ENCODE assay signal across 19 cellular contexts in the genomic region with DNA sequence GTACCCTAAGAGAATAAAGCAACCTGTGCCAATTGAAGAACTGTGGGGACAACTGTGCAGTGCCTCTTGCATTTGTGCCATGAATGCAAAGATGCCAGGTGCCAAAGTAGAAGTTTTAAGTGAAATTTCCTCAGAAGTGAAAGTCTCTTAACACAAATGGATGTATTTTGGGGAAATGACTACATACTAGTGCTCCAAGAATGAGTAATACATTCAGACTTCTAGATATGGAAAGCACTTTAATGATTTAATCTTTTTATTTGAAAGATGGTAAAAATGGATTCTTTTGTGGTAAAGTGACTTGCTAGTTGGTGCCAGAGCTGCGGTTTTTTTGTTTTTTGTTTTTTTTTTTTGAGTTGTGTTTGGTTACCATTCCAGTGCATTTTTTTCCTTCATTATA. TPM values are rescaled to one million over a fixed set of nuclear protein-coding genes. Genes with fewer than 3 reads are reported as not detected.
DNase-seq lines count a peak whose midpoint lies in the region; ATAC-seq, FAIRE-seq and TF ChIP-seq lines count a peak whose summit lies in the region.
"Had no signal": no experiment of that assay in that cellular context is flagged by ENCODE, and none has a peak within 500 bp of the region (broad histone marks: within the 10 kb centered on the region; RNA-seq: fewer than 3 reads in every experiment).

No MANE protein-coding gene starts in this region.

- no peaks in the 10 kb centered on the region for H3K27me3 ChIP-seq in astrocyte (ENCODE audit: insufficient read depth, low read length)
- H3K27me3 ChIP-seq: BLaER1, heart right ventricle, vagina had no signal

- H3K4me3 ChIP-seq in AG09309 (ENCODE audit: control insufficient read depth, low read depth, low read length) = no peak overlapping the region
- H3K4me3 ChIP-seq in astrocyte (ENCODE audit: insufficient read depth, low read depth, low read length) = no peak overlapping the region
- H3K4me3 ChIP-seq: BLaER1, heart right ventricle, vagina had no signal

- H3K9me3 ChIP-seq in astrocyte (ENCODE audit: insufficient read depth, low read depth, low read length) = no peaks in the 10 kb centered on the region
- H3K9me3 ChIP-seq: BLaER1, heart right ventricle, vagina had no signal

- no peak overlapping the region for H3K9ac ChIP-seq in astrocyte (ENCODE audit: low read length)
- H3K9ac ChIP-seq: BLaER1 had no signal

- peaks cover 23% of the 10 kb centered on the region for H3K79me2 ChIP-seq in astrocyte (ENCODE audit: insufficient read depth, low read length)

- ATAC-seq in GM18909 (IDR thresholded peaks at IDR 0.05; ENCODE audit: poor library complexity, unreplicated experiment) = no peak
- no peak for ATAC-seq in WTC11
- ATAC-seq: heart right ventricle had no signal

- H3K4me1 ChIP-seq in astrocyte (ENCODE audit: insufficient read depth, low read length) = peaks cover 11% of the 10 kb centered on the region
- H3K4me1 ChIP-seq: BLaER1, vagina had no signal

- POLR2A ChIA-PET in WTC11 (lab: Charles Lee) = no interaction called here

- TF ChIP-seq CTCF in AG09309 (IDR thresholded peaks at IDR 0.05; ENCODE audit: control insufficient read depth, insufficient read depth, low read depth, low read length, missing control alignments) (no peak), astrocyte (IDR thresholded peaks at IDR 0.05; ENCODE audit: insufficient read depth, low read depth, low read length) (no peak), WTC11 (IDR thresholded peaks at IDR 0.05) (no peak)

- peaks cover 5% of the 10 kb centered on the region for H3K4me1 Mint-ChIP-seq in astrocyte (ENCODE audit: low read depth, unreplicated experiment)
- H3K4me1 Mint-ChIP-seq in WTC11 = no peaks in the 10 kb centered on the region
- H3K4me1 Mint-ChIP-seq: neural crest cell had no signal

- peaks cover 42% of the 10 kb centered on the region for H3K36me3 ChIP-seq in astrocyte (ENCODE audit: insufficient read depth, low read length)

- H3K27ac ChIP-seq in astrocyte (ENCODE audit: low read depth, low read length) = peak overlapping the region; percentile 29
- H3K27ac ChIP-seq: BLaER1, heart right ventricle, vagina had no signal

- H3K4me3 Mint-ChIP-seq in astrocyte (ENCODE audit: unreplicated experiment) = no peak overlapping the region
- no peak overlapping the region for H3K4me3 Mint-ChIP-seq in WTC11
- H3K4me3 Mint-ChIP-seq: activated T-cell treated with anti-CD3 and anti-CD28 coated beads, Interleukin-2, amount 50 U/mL, for 72 hours; IgD-negative memory B cell; neural crest cell had no signal

- H3K9me3 Mint-ChIP-seq in astrocyte (ENCODE audit: unreplicated experiment) (no peaks in the 10 kb centered on the region), WTC11 (no peaks in the 10 kb centered on the region)
- H3K9me3 Mint-ChIP-seq: activated T-cell treated with anti-CD3 and anti-CD28 coated beads, Interleukin-2, amount 50 U/mL, for 72 hours; IgD-negative memory B cell; neural crest cell had no signal

- DNase-seq in AG09309 (ENCODE audit: low read depth) = peak; percentile 76
- DNase-seq in HCEC 1CT = peak; percentile 85
- DNase-seq in astrocyte (ENCODE audit: low read depth) = peak; percentile 87
- peak; percentile 84 for DNase-seq in iris pigment epithelial cell (ENCODE audit: low read depth)
- DNase-seq in WTC11 (ENCODE audit: low spot score) = no peak
- DNase-seq in HTR-8/SVneo (ENCODE audit: insufficient read length, low spot score) = no peak
- no peak for DNase-seq in SW 1271 (lab: John Stamatoyannopoulos, UW)
- DNase-seq: activated CD4-positive, alpha-beta T cell treated with anti-CD3 and anti-CD28 coated beads, Interleukin-2, amount 50 U/mL, for 4 hours; activated T-cell treated with anti-CD3 and anti-CD28 coated beads, Interleukin-2, amount 50 U/mL, for 72 hours; heart right ventricle; kidney; NCI-H1092; NCI-H2107; NCI-H69 had no signal

- no peak overlapping the region for H2AFZ ChIP-seq in astrocyte (ENCODE audit: low read depth, low read length)

- H4K20me1 ChIP-seq in astrocyte (ENCODE audit: insufficient read depth, low read length) = peaks cover 41% of the 10 kb centered on the region

- H3K36me3 Mint-ChIP-seq in astrocyte (ENCODE audit: low read depth, unreplicated experiment) = peaks cover 11% of the 10 kb centered on the region
- H3K36me3 Mint-ChIP-seq in WTC11 = peaks cover 74% of the 10 kb centered on the region

- H3K27me3 Mint-ChIP-seq in astrocyte (ENCODE audit: low read depth, unreplicated experiment) (no peaks in the 10 kb centered on the region), WTC11 (ENCODE audit: low read depth) (no peaks in the 10 kb centered on the region)
- H3K27me3 Mint-ChIP-seq: IgD-negative memory B cell had no signal

- H3K27ac Mint-ChIP-seq in astrocyte (ENCODE audit: unreplicated experiment) (no peak overlapping the region), WTC11 (no peak overlapping the region)
- H3K27ac Mint-ChIP-seq: activated T-cell treated with anti-CD3 and anti-CD28 coated beads, Interleukin-2, amount 50 U/mL, for 72 hours; IgD-negative memory B cell had no signal

- CTCF ChIA-PET in WTC11 (lab: Charles Lee) = interaction anchor here (0.7 kb wide), 1 partner anchor 110 kb away, joined by 4 read pairs; no protein-coding TSS in a partner anchor

- peak overlapping the region; percentile 69 for H3K4me2 ChIP-seq in astrocyte (ENCODE audit: low read length)
- H3K4me2 ChIP-seq: BLaER1 had no signal

- FAIRE-seq in astrocyte (lab: Jason Lieb, UNC) = peak; percentile 34
- no peak for FAIRE-seq in HTR-8/SVneo (lab: Jason Lieb, UNC)
- FAIRE-seq: kidney had no signal

TF ChIP-seq in WTC11, 78 proteins besides CTCF, POLR2A, EP300 and RAD21:
- TF ChIP-seq, protein P1, sequence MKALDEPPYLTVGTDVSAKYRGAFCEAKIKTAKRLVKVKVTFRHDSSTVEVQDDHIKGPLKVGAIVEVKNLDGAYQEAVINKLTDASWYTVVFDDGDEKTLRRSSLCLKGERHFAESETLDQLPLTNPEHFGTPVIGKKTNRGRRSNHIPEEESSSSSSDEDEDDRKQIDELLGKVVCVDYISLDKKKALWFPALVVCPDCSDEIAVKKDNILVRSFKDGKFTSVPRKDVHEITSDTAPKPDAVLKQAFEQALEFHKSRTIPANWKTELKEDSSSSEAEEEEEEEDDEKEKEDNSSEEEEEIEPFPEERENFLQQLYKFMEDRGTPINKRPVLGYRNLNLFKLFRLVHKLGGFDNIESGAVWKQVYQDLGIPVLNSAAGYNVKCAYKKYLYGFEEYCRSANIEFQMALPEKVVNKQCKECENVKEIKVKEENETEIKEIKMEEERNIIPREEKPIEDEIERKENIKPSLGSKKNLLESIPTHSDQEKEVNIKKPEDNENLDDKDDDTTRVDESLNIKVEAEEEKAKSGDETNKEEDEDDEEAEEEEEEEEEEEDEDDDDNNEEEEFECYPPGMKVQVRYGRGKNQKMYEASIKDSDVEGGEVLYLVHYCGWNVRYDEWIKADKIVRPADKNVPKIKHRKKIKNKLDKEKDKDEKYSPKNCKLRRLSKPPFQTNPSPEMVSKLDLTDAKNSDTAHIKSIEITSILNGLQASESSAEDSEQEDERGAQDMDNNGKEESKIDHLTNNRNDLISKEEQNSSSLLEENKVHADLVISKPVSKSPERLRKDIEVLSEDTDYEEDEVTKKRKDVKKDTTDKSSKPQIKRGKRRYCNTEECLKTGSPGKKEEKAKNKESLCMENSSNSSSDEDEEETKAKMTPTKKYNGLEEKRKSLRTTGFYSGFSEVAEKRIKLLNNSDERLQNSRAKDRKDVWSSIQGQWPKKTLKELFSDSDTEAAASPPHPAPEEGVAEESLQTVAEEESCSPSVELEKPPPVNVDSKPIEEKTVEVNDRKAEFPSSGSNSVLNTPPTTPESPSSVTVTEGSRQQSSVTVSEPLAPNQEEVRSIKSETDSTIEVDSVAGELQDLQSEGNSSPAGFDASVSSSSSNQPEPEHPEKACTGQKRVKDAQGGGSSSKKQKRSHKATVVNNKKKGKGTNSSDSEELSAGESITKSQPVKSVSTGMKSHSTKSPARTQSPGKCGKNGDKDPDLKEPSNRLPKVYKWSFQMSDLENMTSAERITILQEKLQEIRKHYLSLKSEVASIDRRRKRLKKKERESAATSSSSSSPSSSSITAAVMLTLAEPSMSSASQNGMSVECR (CRISPR knock-in tag; IDR thresholded peaks at IDR 0.05; ENCODE audit: borderline replicate concordance) = no peak
- TF ChIP-seq ZNF232 (CRISPR knock-in tag; IDR thresholded peaks at IDR 0.05) (no peak), NFATC4 (CRISPR knock-in tag; IDR thresholded peaks at IDR 0.05) (no peak), GABPB1 (CRISPR knock-in tag; IDR thresholded peaks at IDR 0.05) (no peak)
- TF ChIP-seq, protein P2, sequence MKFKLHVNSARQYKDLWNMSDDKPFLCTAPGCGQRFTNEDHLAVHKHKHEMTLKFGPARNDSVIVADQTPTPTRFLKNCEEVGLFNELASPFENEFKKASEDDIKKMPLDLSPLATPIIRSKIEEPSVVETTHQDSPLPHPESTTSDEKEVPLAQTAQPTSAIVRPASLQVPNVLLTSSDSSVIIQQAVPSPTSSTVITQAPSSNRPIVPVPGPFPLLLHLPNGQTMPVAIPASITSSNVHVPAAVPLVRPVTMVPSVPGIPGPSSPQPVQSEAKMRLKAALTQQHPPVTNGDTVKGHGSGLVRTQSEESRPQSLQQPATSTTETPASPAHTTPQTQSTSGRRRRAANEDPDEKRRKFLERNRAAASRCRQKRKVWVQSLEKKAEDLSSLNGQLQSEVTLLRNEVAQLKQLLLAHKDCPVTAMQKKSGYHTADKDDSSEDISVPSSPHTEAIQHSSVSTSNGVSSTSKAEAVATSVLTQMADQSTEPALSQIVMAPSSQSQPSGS (CRISPR knock-in tag; IDR thresholded peaks at IDR 0.05; ENCODE audit: borderline replicate concordance, low read depth) = no peak

RNA-seq across cellular contexts. Expression of gene UTP18, which starts 15.0 kb away (rescaled TPM):
- total RNA-seq in astrocyte = 26.2 and 35.0 TPM in 2 replicates
- 67.4 to 74.4 TPM (median 68.8 TPM) in 3 replicates for total RNA-seq in WTC11 (2021)

RNA-seq across cellular contexts. Expression of gene MBTD1, which starts 15.5 kb away (rescaled TPM):
- total RNA-seq in astrocyte (11.1 and 11.3 TPM in 2 replicates), WTC11 (2021) (40.6 to 42.9 TPM (median 42.4 TPM) in 3 replicates)

Comparison
In these comparisons a context has a peak if more than half of its experiments do, and no peak if none do; other contexts are left out.
1. DNase-seq: peak in AG09309 (single experiment), HCEC 1CT (single experiment), astrocyte (single experiment) and iris pigment epithelial cell (single experiment); none in WTC11 (single experiment), HTR-8/SVneo (single experiment) and SW 1271 (0 of 2).